Comparison of ENCODE assay signal across 26 cellular contexts in the genomic region with DNA sequence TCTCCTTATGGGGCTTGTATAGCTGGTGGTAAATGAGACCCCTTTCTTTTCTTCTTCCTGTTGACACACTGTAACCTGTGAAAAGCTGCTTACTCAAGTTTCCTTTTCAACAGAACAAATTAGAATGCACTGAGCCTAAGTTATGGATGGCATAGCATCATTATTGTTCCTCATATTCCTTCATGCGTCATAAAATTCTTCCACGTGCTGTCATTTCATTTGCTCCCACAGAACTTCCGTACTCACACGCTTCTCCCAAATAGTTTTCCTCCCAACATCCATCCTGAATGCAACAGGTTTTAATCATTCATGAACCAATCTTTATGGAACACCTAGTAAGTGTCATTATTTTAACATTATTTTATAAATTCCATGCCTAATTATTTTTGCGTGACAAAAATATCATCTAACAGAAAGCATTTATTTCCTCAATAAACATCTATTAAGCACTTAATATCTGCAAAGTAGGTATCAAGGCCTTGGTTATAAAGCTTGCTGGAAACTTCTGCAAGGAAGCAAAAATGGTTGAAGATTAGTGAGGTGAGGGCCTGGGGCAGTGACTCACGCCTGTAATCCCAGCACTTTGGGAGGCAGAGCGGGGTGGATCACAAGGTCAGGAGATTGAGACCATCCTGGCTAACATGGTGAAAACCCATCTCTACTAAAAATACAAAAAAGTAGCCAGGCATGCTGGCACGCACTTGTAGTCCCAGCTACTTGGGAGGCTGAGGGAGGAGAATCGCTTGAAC.
"Had no signal": no experiment of that assay in that cellular context is flagged by ENCODE, and none has a peak within 500 bp of the region (broad histone marks: within the 10 kb centered on the region; RNA-seq: fewer than 3 reads in every experiment).

No MANE protein-coding gene starts in this region.

- H3K27me3 ChIP-seq: esophagus muscularis mucosa, heart right ventricle, neural progenitor cell, right atrium auricular region, transverse colon had no signal

- H3K4me3 ChIP-seq: esophagus muscularis mucosa, heart right ventricle, neural progenitor cell, right atrium auricular region, smooth muscle cell, transverse colon had no signal

- H3K9ac ChIP-seq: neural progenitor cell had no signal

- H3K4me1 ChIP-seq: esophagus muscularis mucosa, neural progenitor cell, right atrium auricular region, transverse colon had no signal

- H3K4me2 ChIP-seq: neural progenitor cell, smooth muscle cell had no signal

- ATAC-seq: activated CD4-positive, CD25-positive, alpha-beta regulatory T cell treated with anti-CD3 and anti-CD28 coated beads, Interleukin-2, amount 50 U/mL, for 24 hours; heart right ventricle; naive thymus-derived CD8-positive, alpha-beta T cell; stimulated activated memory B cell treated with anti-CD40 and anti-IgM and Interleukin-4, amounts not matched to agents 10 μg/mL and 1 μg/mL and 100 μg/mL, for 72 hours; stimulated activated naive CD8-positive, alpha-beta T cell treated with anti-CD3 and anti-CD28 coated beads, Interleukin-15, amount 100 ng/mL, for 72 hours had no signal

- H3K27ac ChIP-seq: esophagus muscularis mucosa, heart right ventricle, neural progenitor cell, right atrium auricular region, transverse colon, WERI-Rb-1 had no signal

- H3K36me3 ChIP-seq: esophagus muscularis mucosa, heart right ventricle, neural progenitor cell, right atrium auricular region, transverse colon, WERI-Rb-1 had no signal

- H2AFZ ChIP-seq: neural progenitor cell had no signal

- H3K9me3 ChIP-seq: esophagus muscularis mucosa, heart right ventricle, right atrium auricular region, transverse colon had no signal

- DNase-seq: activated CD4-positive, alpha-beta memory T cell treated with anti-CD3 and anti-CD28 coated beads for 36 hours; activated CD4-positive, alpha-beta T cell treated with anti-CD3 and anti-CD28 coated beads, Interleukin-2, amount 10 ng/mL, durations not matched to agents 24 days and 14 days; activated CD8-positive, alpha-beta memory T cell treated with anti-CD3 and anti-CD28 coated beads, Interleukin-2, amount 50 U/mL, for 4 hours; activated effector memory CD4-positive, alpha-beta T cell treated with anti-CD3 and anti-CD28 coated beads, Interleukin-2, amount 50 U/mL, for 16 hours; activated naive CD4-positive, alpha-beta T cell treated with anti-CD3 and anti-CD28 coated beads for 36 hours; activated naive CD8-positive, alpha-beta T cell treated with anti-CD3 and anti-CD28 coated beads, Interleukin-2, amount 10 ng/mL, durations not matched to agents 7 days and 5 days; activated T-cell treated with anti-CD3 and anti-CD28 coated beads, Interleukin-2, amount 50 U/mL, for 1 hour; amniotic stem cell; central memory CD4-positive, alpha-beta T cell; effector CD4-positive, alpha-beta T cell; heart right ventricle; left ventricle myocardium superior; naive thymus-derived CD8-positive, alpha-beta T cell; stimulated activated CD4-positive, alpha-beta T cell treated with anti-CD3 and anti-CD28 coated beads, Interleukin-1b, Interleukin-23, amount 100 ng/mL, for 48 hours; stimulated activated CD4-positive, alpha-beta T cell treated with anti-CD3 and anti-CD28 coated beads, Interleukin-4, amount 100 ng/mL, for 4 hours; stimulated activated CD8-positive, alpha-beta memory T cell treated with anti-CD3 and anti-CD28 coated beads, Interleukin-4, amount 100 ng/mL, for 48 hours; stimulated activated naive CD8-positive, alpha-beta T cell treated with anti-CD3 and anti-CD28 coated beads, Interleukin-15, amount 100 ng/mL, for 72 hours; T1000; transverse colon; WERI-Rb-1 had no signal
